In the genomic region with DNA sequence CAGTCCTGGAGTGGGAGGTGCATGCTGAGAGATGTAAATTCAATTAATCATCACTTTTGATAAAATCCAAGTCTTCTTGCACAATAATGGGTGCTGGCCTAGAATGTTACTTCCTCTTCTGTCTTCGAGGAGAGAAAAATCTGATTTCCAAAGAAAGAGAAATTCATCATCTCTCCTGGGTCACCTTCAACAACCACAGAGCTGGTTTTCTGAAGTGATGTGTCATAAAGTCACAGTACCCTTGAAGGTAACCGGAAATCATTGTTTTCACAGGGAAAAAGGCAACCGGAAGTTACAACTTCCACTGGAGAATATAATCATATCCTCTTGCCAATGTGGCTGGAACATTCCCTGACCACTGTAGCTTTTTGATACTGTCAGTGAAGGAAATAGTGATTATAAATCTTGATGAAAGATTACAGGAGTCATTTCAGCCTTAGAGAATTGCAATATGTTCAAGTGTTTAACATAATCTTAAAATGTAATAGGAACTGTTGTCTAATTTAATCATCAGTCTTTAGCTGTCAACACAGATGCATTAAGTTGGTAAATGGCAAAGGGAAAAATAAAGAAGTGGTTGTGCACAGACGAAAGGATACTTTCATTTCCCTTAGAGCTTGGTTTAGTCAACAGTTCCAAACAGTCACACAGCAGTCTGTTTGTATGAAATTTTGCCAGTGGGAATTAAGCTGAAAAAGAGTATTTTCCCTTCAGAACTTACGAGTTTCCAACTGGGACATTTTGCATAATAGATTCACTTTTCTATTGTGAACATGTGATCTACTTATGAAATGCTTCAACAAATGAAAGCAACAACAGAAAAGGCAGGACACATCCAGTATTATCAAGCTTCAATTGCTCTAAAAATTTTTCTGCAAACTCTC, we compare ENCODE assay signal across 9 cellular contexts.
DNase-seq lines count a peak whose midpoint lies in the region; ATAC-seq and TF ChIP-seq lines count a peak whose summit lies in the region.
"Had no signal": no experiment of that assay in that cellular context is flagged by ENCODE, and none has a peak within 500 bp of the region (broad histone marks: within the 10 kb centered on the region; RNA-seq: fewer than 3 reads in every experiment).

No MANE protein-coding gene starts in this region.

- H3K79me2 ChIP-seq in mesendoderm (ENCODE audit: control insufficient read depth, insufficient read depth, low read length) = no peaks in the 10 kb centered on the region

- no peak overlapping the region for H3K4me2 ChIP-seq in mesendoderm (ENCODE audit: low read length)

- H3K27ac Mint-ChIP-seq in CD4-positive, CD25-positive, alpha-beta regulatory T cell = peak overlapping the region; percentile 72 to 89 (median 88)
- H3K27ac Mint-ChIP-seq in central memory CD8-positive, alpha-beta T cell (ENCODE audit: low read depth) = peak overlapping the region; percentile 52
- H3K27ac Mint-ChIP-seq in glutamatergic neuron (ENCODE audit: unreplicated experiment) = no peak overlapping the region

- no peak overlapping the region for H3K9ac ChIP-seq in mesendoderm (ENCODE audit: low read length)

- H2AK5ac ChIP-seq in mesendoderm (ENCODE audit: low read length) = no peak overlapping the region

- H2BK5ac ChIP-seq in mesendoderm (ENCODE audit: low read length) = no peak overlapping the region

- H3K4ac ChIP-seq in mesendoderm (ENCODE audit: low read depth, low read length) = peak overlapping the region; percentile 36

- H3K27me3 ChIP-seq in CD4-positive, CD25-positive, alpha-beta regulatory T cell (ENCODE audit: control insufficient read depth, insufficient read depth, low read length) = no peaks in the 10 kb centered on the region
- no peaks in the 10 kb centered on the region for H3K27me3 ChIP-seq in mesendoderm (ENCODE audit: insufficient read depth, low read length, poor library complexity)
- H3K27me3 ChIP-seq: cardiac muscle cell had no signal

- H4K5ac ChIP-seq in mesendoderm (ENCODE audit: low read length) = no peak overlapping the region

- peaks cover 27% of the 10 kb centered on the region for H3K4me1 ChIP-seq in CD4-positive, CD25-positive, alpha-beta regulatory T cell (ENCODE audit: control insufficient read depth, insufficient read depth, low read length, poor library complexity, severe bottlenecking)
- H3K4me1 ChIP-seq in mesendoderm (ENCODE audit: control insufficient read depth, low read depth, low read length) = no peaks in the 10 kb centered on the region

- H3K36me3 ChIP-seq in CD4-positive, CD25-positive, alpha-beta regulatory T cell (ENCODE audit: control insufficient read depth, insufficient read depth, low read length) = no peaks in the 10 kb centered on the region
- no peaks in the 10 kb centered on the region for H3K36me3 ChIP-seq in mesendoderm (ENCODE audit: control insufficient read depth, insufficient read depth, low read length)
- H3K36me3 ChIP-seq: cardiac muscle cell had no signal

- no peaks in the 10 kb centered on the region for H3K27me3 Mint-ChIP-seq in CD4-positive, CD25-positive, alpha-beta regulatory T cell
- H3K27me3 Mint-ChIP-seq in central memory CD8-positive, alpha-beta T cell = no peaks in the 10 kb centered on the region
- no peaks in the 10 kb centered on the region for H3K27me3 Mint-ChIP-seq in glutamatergic neuron (ENCODE audit: unreplicated experiment)

- H3K23ac ChIP-seq in mesendoderm (ENCODE audit: low read length) = no peak overlapping the region

- H3K4me3 Mint-ChIP-seq in CD4-positive, CD25-positive, alpha-beta regulatory T cell = peak overlapping the region; percentile 19 to 65 (median 48)
- H3K4me3 Mint-ChIP-seq in central memory CD8-positive, alpha-beta T cell = peak overlapping the region; percentile 12
- H3K4me3 Mint-ChIP-seq in glutamatergic neuron (ENCODE audit: unreplicated experiment) = no peak overlapping the region

- TF ChIP-seq CTCF in glutamatergic neuron (IDR thresholded peaks at IDR 0.05; ENCODE audit: partially characterized antibody, unreplicated experiment) = no peak

- DNase-seq in CD4-positive, CD25-positive, alpha-beta regulatory T cell = peak in 1 of 3 donors; percentile 34
- DNase-seq in NCI-H226 = peak; percentile 74
- no peak for DNase-seq in central memory CD8-positive, alpha-beta T cell (ENCODE audit: low spot score in 2 of 2)
- no peak for DNase-seq in mesendoderm
- DNase-seq in COR-L47 (lab: John Stamatoyannopoulos, UW) = no peak
- no peak for DNase-seq in NCI-H510A (lab: John Stamatoyannopoulos, UW)
- no peak for DNase-seq in glutamatergic neuron

- peak overlapping the region; percentile 35 for H3K56ac ChIP-seq in mesendoderm (ENCODE audit: low read length)

- H3K4me1 Mint-ChIP-seq in CD4-positive, CD25-positive, alpha-beta regulatory T cell = peaks cover 26 to 38% (median 28%) of the 10 kb centered on the region in 4 donors
- H3K4me1 Mint-ChIP-seq in central memory CD8-positive, alpha-beta T cell = peaks cover 32% of the 10 kb centered on the region
- H3K4me1 Mint-ChIP-seq in glutamatergic neuron (ENCODE audit: low read depth, unreplicated experiment) = no peaks in the 10 kb centered on the region

- peak overlapping the region; percentile 19 for H2BK15ac ChIP-seq in mesendoderm (replicated peaks; ENCODE audit: low read depth)

- ATAC-seq in CD4-positive, CD25-positive, alpha-beta regulatory T cell (ENCODE audit: low read depth in 2 of 2) = no peak
- ATAC-seq in central memory CD8-positive, alpha-beta T cell (replicated peaks; ENCODE audit: extremely low read depth, poor library complexity, severe bottlenecking) = no peak
- ATAC-seq in GM21619 (IDR thresholded peaks at IDR 0.05; ENCODE audit: unreplicated experiment) = no peak

- no peaks in the 10 kb centered on the region for H3K9me3 ChIP-seq in CD4-positive, CD25-positive, alpha-beta regulatory T cell (ENCODE audit: control insufficient read depth in 2 of 2, low read length in 2 of 2)

- peak overlapping the region; percentile 27 for H3K4me3 ChIP-seq in CD4-positive, CD25-positive, alpha-beta regulatory T cell (ENCODE audit: low read depth, low read length)
- no peak overlapping the region for H3K4me3 ChIP-seq in mesendoderm (ENCODE audit: low read length)
- H3K4me3 ChIP-seq: cardiac muscle cell had no signal

- no peak overlapping the region for H3K27ac ChIP-seq in CD4-positive, CD25-positive, alpha-beta regulatory T cell (ENCODE audit: insufficient read depth, low read length, poor library complexity, severe bottlenecking)
- no peak overlapping the region for H3K27ac ChIP-seq in mesendoderm (ENCODE audit: low read depth, low read length)
- H3K27ac ChIP-seq: cardiac muscle cell had no signal

- WGBS in mesendoderm (ENCODE audit: extremely low coverage, insufficient coverage, low lambda C conversion rate) = no CpG with 5 or more reads among the region's 5 CpGs

- no peaks in the 10 kb centered on the region for H3K36me3 Mint-ChIP-seq in CD4-positive, CD25-positive, alpha-beta regulatory T cell
- peaks cover 4% of the 10 kb centered on the region for H3K36me3 Mint-ChIP-seq in central memory CD8-positive, alpha-beta T cell (ENCODE audit: insufficient read depth)
- no peaks in the 10 kb centered on the region for H3K36me3 Mint-ChIP-seq in glutamatergic neuron (ENCODE audit: unreplicated experiment)

- no peak overlapping the region for H4K8ac ChIP-seq in mesendoderm (ENCODE audit: low read depth, low read length)

- H2BK120ac ChIP-seq in mesendoderm (ENCODE audit: low read depth, low read length) = peak overlapping the region; percentile 92

- peaks cover 0 to 3% (median 0%) of the 10 kb centered on the region in 7 donors for H3K9me3 Mint-ChIP-seq in CD4-positive, CD25-positive, alpha-beta regulatory T cell
- H3K9me3 Mint-ChIP-seq in central memory CD8-positive, alpha-beta T cell = no peaks in the 10 kb centered on the region
- no peaks in the 10 kb centered on the region for H3K9me3 Mint-ChIP-seq in glutamatergic neuron (ENCODE audit: unreplicated experiment)

- H3K79me1 ChIP-seq in mesendoderm (ENCODE audit: low read length) = no peaks in the 10 kb centered on the region

- H3K18ac ChIP-seq in mesendoderm (ENCODE audit: low read length) = peak overlapping the region; percentile 84
